ENCODE assay signal across 25 cellular contexts in the genomic region with DNA sequence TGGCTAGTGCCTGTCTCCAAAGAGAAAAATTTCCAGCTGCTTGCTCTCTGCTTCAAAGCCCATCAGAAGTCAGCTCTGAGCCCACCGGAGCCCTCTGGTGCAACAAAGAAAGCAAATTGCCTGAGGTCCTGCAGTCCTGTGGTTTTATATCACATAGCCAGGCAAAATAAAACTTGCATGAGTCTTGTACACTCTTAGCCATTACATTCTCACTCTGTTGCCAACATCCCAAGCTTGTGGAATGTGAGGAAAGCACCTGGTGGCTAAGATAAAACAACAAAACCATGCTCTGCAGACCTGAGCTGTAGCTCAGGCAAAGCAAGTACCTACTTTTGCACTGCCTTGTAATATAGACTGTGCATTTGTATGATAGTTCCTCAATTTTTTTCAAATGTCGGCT.
"Had no signal": no experiment of that assay in that cellular context is flagged by ENCODE, and none has a peak within 500 bp of the region (broad histone marks: within the 10 kb centered on the region; RNA-seq: fewer than 3 reads in every experiment).

No MANE protein-coding gene starts in this region.

- H3K4me3 Mint-ChIP-seq: immature natural killer cell; naive thymus-derived CD8-positive, alpha-beta T cell; stimulated activated naive B cell treated with anti-CD40 and anti-IgM and Interleukin-4, amounts not matched to agents 10 μg/mL and 1 μg/mL and 100 μg/mL, for 72 hours; stimulated activated naive CD8-positive, alpha-beta T cell treated with anti-CD3 and anti-CD28 coated beads, Interleukin-15, amount 100 ng/mL, for 72 hours had no signal

- H3K27me3 ChIP-seq: esophagus muscularis mucosa, gastroesophageal sphincter, neutrophil, sigmoid colon, testis, tibial nerve, upper lobe of right lung, vagina had no signal

- H3K4me3 ChIP-seq: esophagus muscularis mucosa, gastroesophageal sphincter, lung, mucosa of descending colon, psoas muscle, sigmoid colon, skin epidermis, testis, tibial nerve, upper lobe of right lung, vagina had no signal

- DNase-seq: effector memory CD4-positive, alpha-beta T cell; foreskin fibroblast; immature natural killer cell; kidney; left colon; left ventricle myocardium superior; mucosa of descending colon; naive thymus-derived CD8-positive, alpha-beta T cell; psoas muscle; sigmoid colon; stimulated activated CD4-positive, alpha-beta T cell treated with anti-CD3 and anti-CD28 coated beads, Interleukin-2, amount 100 ng/mL, for 24 hours; stimulated activated CD4-positive, alpha-beta T cell treated with anti-CD3 and anti-CD28 coated beads, Interleukin-4, amount 100 ng/mL, for 4 hours; stimulated activated naive B cell treated with anti-CD40 and anti-IgM and Interleukin-4, amounts not matched to agents 10 μg/mL and 1 μg/mL and 100 μg/mL, for 72 hours; stimulated activated naive CD8-positive, alpha-beta T cell treated with anti-CD3 and anti-CD28 coated beads, Interleukin-15, amount 100 ng/mL, for 72 hours; testis; upper lobe of right lung had no signal

- H3K4me1 Mint-ChIP-seq: immature natural killer cell; naive thymus-derived CD8-positive, alpha-beta T cell; stimulated activated naive B cell treated with anti-CD40 and anti-IgM and Interleukin-4, amounts not matched to agents 10 μg/mL and 1 μg/mL and 100 μg/mL, for 72 hours had no signal

- H3K36me3 Mint-ChIP-seq: immature natural killer cell had no signal

- H3K36me3 ChIP-seq: esophagus muscularis mucosa, gastroesophageal sphincter, neutrophil, sigmoid colon, tibial nerve, upper lobe of right lung, vagina had no signal

- H3K27me3 Mint-ChIP-seq: stimulated activated naive CD8-positive, alpha-beta T cell treated with anti-CD3 and anti-CD28 coated beads, Interleukin-15, amount 100 ng/mL, for 72 hours had no signal

- H3K4me1 ChIP-seq: esophagus muscularis mucosa, gastroesophageal sphincter, psoas muscle, sigmoid colon, testis, tibial nerve, upper lobe of right lung, vagina had no signal

- H3K27ac Mint-ChIP-seq: immature natural killer cell; naive thymus-derived CD8-positive, alpha-beta T cell; stimulated activated naive B cell treated with anti-CD40 and anti-IgM and Interleukin-4, amounts not matched to agents 10 μg/mL and 1 μg/mL and 100 μg/mL, for 72 hours; stimulated activated naive CD8-positive, alpha-beta T cell treated with anti-CD3 and anti-CD28 coated beads, Interleukin-15, amount 100 ng/mL, for 72 hours had no signal

- H3K27ac ChIP-seq: epithelial cell of prostate, esophagus muscularis mucosa, gastroesophageal sphincter, neutrophil, psoas muscle, sigmoid colon, skin epidermis, testis, tibial nerve, upper lobe of right lung, vagina had no signal

- H3K9me3 ChIP-seq: mucosa of descending colon, neutrophil, testis, upper lobe of right lung, vagina had no signal

- FAIRE-seq: endometrium, kidney had no signal
